1 cellular context compared by ENCODE assay signal in genomic region chr19:42281175-42282035, GRCh38.
TF ChIP-seq lines count a peak whose summit lies in the region.

No MANE protein-coding gene starts in this region.

TF ChIP-seq in IMR-90, 13 proteins besides CTCF, POLR2A, EP300 and RAD21 (continued from another document):
- TF ChIP-seq, protein P1, sequence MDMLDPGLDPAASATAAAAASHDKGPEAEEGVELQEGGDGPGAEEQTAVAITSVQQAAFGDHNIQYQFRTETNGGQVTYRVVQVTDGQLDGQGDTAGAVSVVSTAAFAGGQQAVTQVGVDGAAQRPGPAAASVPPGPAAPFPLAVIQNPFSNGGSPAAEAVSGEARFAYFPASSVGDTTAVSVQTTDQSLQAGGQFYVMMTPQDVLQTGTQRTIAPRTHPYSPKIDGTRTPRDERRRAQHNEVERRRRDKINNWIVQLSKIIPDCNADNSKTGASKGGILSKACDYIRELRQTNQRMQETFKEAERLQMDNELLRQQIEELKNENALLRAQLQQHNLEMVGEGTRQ (IDR thresholded peaks at IDR 0.05; ENCODE audit: low read depth, low read length) = no peak
- TF ChIP-seq CEBPB (IDR thresholded peaks at IDR 0.05; ENCODE audit: low read depth, low read length) = no peak
- TF ChIP-seq SMC3 (IDR thresholded peaks at IDR 0.05; ENCODE audit: low read depth, low read length) = no peak
- TF ChIP-seq MAFK (IDR thresholded peaks at IDR 0.05; ENCODE audit: low read depth, low read length) = no peak
TF ChIP-seq in IMR-90: peak in this region for 2.
